14 cellular contexts compared by ENCODE assay signal in genomic region chr1:93768380-93768863, GRCh38.
DNase-seq lines count a peak whose midpoint lies in the region; ATAC-seq and TF ChIP-seq lines count a peak whose summit lies in the region.
"Had no signal": no experiment of that assay in that cellular context is flagged by ENCODE, and none has a peak within 500 bp of the region (broad histone marks: within the 10 kb centered on the region; RNA-seq: fewer than 3 reads in every experiment).

No MANE protein-coding gene starts in this region.

- H4K20me1 ChIP-seq in neural progenitor cell (ENCODE audit: low read depth) = no peaks in the 10 kb centered on the region

- H3K36me3 ChIP-seq in HEK293 (ENCODE audit: control insufficient read depth in 2 of 2, insufficient read depth in 1 of 2, low read length in 2 of 2) (no peaks in the 10 kb centered on the region), breast epithelium (no peaks in the 10 kb centered on the region), neural progenitor cell (no peaks in the 10 kb centered on the region)

- no peak for TF ChIP-seq POLR2A in breast epithelium (IDR thresholded peaks at IDR 0.05)

- no peaks in the 10 kb centered on the region for H3K36me3 Mint-ChIP-seq in neural progenitor cell

- peaks cover 6% of the 10 kb centered on the region for H3K27me3 Mint-ChIP-seq in neural progenitor cell (ENCODE audit: insufficient read depth, low read depth)
- H3K27me3 Mint-ChIP-seq: activated T-helper 17 cell treated with anti-CD3 and anti-CD28 coated beads, Interleukin-2, amount 50 U/mL, for 72 hours; CD4-positive, alpha-beta T cell had no signal

- H3K27me3 ChIP-seq in breast epithelium (no peaks in the 10 kb centered on the region), neural progenitor cell (peaks cover 3% of the 10 kb centered on the region)
- H3K27me3 ChIP-seq: testis had no signal

- POLR2A ChIA-PET in HEK293 (lab: Yijun Ruan, JAX) = interaction anchor here (1.2 kb wide), 1 partner anchor 11 kb away, joined by 3 read pairs; no protein-coding TSS in a partner anchor

- peak overlapping the region; percentile 28 for H3K4me2 ChIP-seq in neural progenitor cell

- ATAC-seq in GM19328 (IDR thresholded peaks at IDR 0.05; ENCODE audit: unreplicated experiment) = no peak
- ATAC-seq: activated T-helper 17 cell treated with anti-CD3 and anti-CD28 coated beads, Interleukin-2, amount 50 U/mL, for 72 hours had no signal

- no peak overlapping the region for H3K9ac ChIP-seq in neural progenitor cell

- peak overlapping the region; percentile 44; the same call in 1 of the 2 replicates for H3K27ac ChIP-seq in HEK293 (ENCODE audit: extremely low read depth, low read depth, low read length)
- peak overlapping the region; percentile 23 to 84 for H3K27ac ChIP-seq in breast epithelium
- no peak overlapping the region for H3K27ac ChIP-seq in neural progenitor cell
- H3K27ac ChIP-seq: testis had no signal

- H3K4me3 ChIP-seq in HEK293 (ENCODE audit: low read depth, low read length) = no peak overlapping the region
- no peak overlapping the region for H3K4me3 ChIP-seq in breast epithelium
- H3K4me3 ChIP-seq in neural progenitor cell = no peak overlapping the region
- H3K4me3 ChIP-seq: testis had no signal

- peak; percentile 25 for DNase-seq in NCI-H2227 treated with DMSO at 0.1 percent for 48 hours (lab: John Stamatoyannopoulos, UW)
- DNase-seq in breast epithelium (ENCODE audit: low spot score in 2 of 2) = no peak
- no peak for DNase-seq in neural progenitor cell (ENCODE audit: low spot score)
- DNase-seq in NCI-H128 (lab: John Stamatoyannopoulos, UW; ENCODE audit: unreplicated experiment) = no peak
- no peak for DNase-seq in NCI-H2029 treated with DMSO at 0.1 percent for 48 hours (lab: John Stamatoyannopoulos, UW)
- no peak for DNase-seq in NCI-H345 treated with DMSO at 0.1 percent for 48 hours (lab: John Stamatoyannopoulos, UW; ENCODE audit: unreplicated experiment)
- DNase-seq: activated CD4-positive, alpha-beta T cell treated with anti-CD3 and anti-CD28 coated beads, Interleukin-2, amount 10 ng/mL, durations not matched to agents 24 days and 14 days; CD4-positive, alpha-beta T cell; effector memory CD4-positive, alpha-beta T cell; HFFc6 had no signal

- peaks cover 12% of the 10 kb centered on the region for H3F3A ChIP-seq in neural progenitor cell (ENCODE audit: low read depth)

- CTCF ChIA-PET in HEK293 (lab: Yijun Ruan, JAX) = interaction anchor here (0.7 kb wide), 1 partner anchor 295 kb away, joined by 3 read pairs; no protein-coding TSS in a partner anchor

- peak overlapping the region; percentile 35 for H3K4me3 Mint-ChIP-seq in neural progenitor cell
- H3K4me3 Mint-ChIP-seq: activated CD4-positive, alpha-beta T cell treated with anti-CD3 and anti-CD28 coated beads, Interleukin-2, amount 10 ng/mL, durations not matched to agents 24 days and 14 days; activated T-helper 17 cell treated with anti-CD3 and anti-CD28 coated beads, Interleukin-2, amount 50 U/mL, for 72 hours; CD4-positive, alpha-beta T cell; HFFc6 had no signal

- peak overlapping the region; percentile 92 for H3K27ac Mint-ChIP-seq in neural progenitor cell
- H3K27ac Mint-ChIP-seq: activated CD4-positive, alpha-beta T cell treated with anti-CD3 and anti-CD28 coated beads, Interleukin-2, amount 10 ng/mL, durations not matched to agents 24 days and 14 days; activated T-helper 17 cell treated with anti-CD3 and anti-CD28 coated beads, Interleukin-2, amount 50 U/mL, for 72 hours; CD4-positive, alpha-beta T cell; HFFc6 had no signal

- H3K4me1 Mint-ChIP-seq in neural progenitor cell = peaks cover 41% of the 10 kb centered on the region
- H3K4me1 Mint-ChIP-seq: activated T-helper 17 cell treated with anti-CD3 and anti-CD28 coated beads, Interleukin-2, amount 50 U/mL, for 72 hours had no signal

- H3K9me3 Mint-ChIP-seq in neural progenitor cell = peaks cover 2% of the 10 kb centered on the region
- H3K9me3 Mint-ChIP-seq: activated CD4-positive, alpha-beta T cell treated with anti-CD3 and anti-CD28 coated beads, Interleukin-2, amount 10 ng/mL, durations not matched to agents 24 days and 14 days; activated T-helper 17 cell treated with anti-CD3 and anti-CD28 coated beads, Interleukin-2, amount 50 U/mL, for 72 hours; CD4-positive, alpha-beta T cell; HFFc6 had no signal

- peaks cover 11% of the 10 kb centered on the region for H3K4me1 ChIP-seq in HEK293 (ENCODE audit: control insufficient read depth, insufficient read depth, low read length)
- H3K4me1 ChIP-seq in breast epithelium = peaks cover 0 to 4% of the 10 kb centered on the region in 2 donors
- H3K4me1 ChIP-seq in neural progenitor cell = peaks cover 34% of the 10 kb centered on the region

- H3K79me2 ChIP-seq in neural progenitor cell (ENCODE audit: low read depth) = no peaks in the 10 kb centered on the region

- intact Hi-C loops in breast epithelium (cut with DNase I; ENCODE audit: low total_unique reads) = no loop called here

- no peak overlapping the region for H2AFZ ChIP-seq in neural progenitor cell (replicated peaks)

- H3K9me3 ChIP-seq in HEK293 (ENCODE audit: control insufficient read depth, insufficient read depth, low read depth, low read length) (no peaks in the 10 kb centered on the region), breast epithelium (no peaks in the 10 kb centered on the region), neural progenitor cell (ENCODE audit: low read depth) (no peaks in the 10 kb centered on the region)
- H3K9me3 ChIP-seq: testis had no signal

- TF ChIP-seq CTCF in HEK293 (tag by site-specific recombination; IDR thresholded peaks at IDR 0.05) = peak; percentile 20; the same call in 1 of the 2 replicates
- TF ChIP-seq CTCF in breast epithelium (IDR thresholded peaks at IDR 0.05) = no peak
- TF ChIP-seq CTCF in neural progenitor cell (IDR thresholded peaks at IDR 0.05) = no peak

TF ChIP-seq in HEK293, 187 proteins besides CTCF, POLR2A, EP300 and RAD21 (continues in another document):
- TF ChIP-seq ZNF677 (tag by site-specific recombination; IDR thresholded peaks at IDR 0.05) = no peak
- no peak for TF ChIP-seq ZNF791 (tag by site-specific recombination; IDR thresholded peaks at IDR 0.05)
- TF ChIP-seq ZNF704 (tag by site-specific recombination; IDR thresholded peaks at IDR 0.05) = no peak
- TF ChIP-seq ZNF629 (tag by site-specific recombination; IDR thresholded peaks at IDR 0.05) = peak; percentile 32; the same call in 1 of the 2 replicates
- TF ChIP-seq ZBTB6 (tag by site-specific recombination; IDR thresholded peaks at IDR 0.05) = no peak; the same call in 1 of the 2 replicates
- TF ChIP-seq ZIC2 (tag by site-specific recombination; IDR thresholded peaks at IDR 0.05) = peak; percentile 94
- TF ChIP-seq ZNF398 (tag by site-specific recombination; IDR thresholded peaks at IDR 0.05) = 0 out of 2 replicates have a peak, but pooled peaks have one; percentile 17
- no peak for TF ChIP-seq HOXC10 (CRISPR knock-in tag; IDR thresholded peaks at IDR 0.05)
- TF ChIP-seq GLIS1 (tag by site-specific recombination; IDR thresholded peaks at IDR 0.05) = peak; percentile 93
- peak; percentile 59 for TF ChIP-seq ZNF335 (tag by site-specific recombination; conservative IDR thresholded peaks at IDR 0.05)
